9 cellular contexts compared by ENCODE assay signal in the genomic region with DNA sequence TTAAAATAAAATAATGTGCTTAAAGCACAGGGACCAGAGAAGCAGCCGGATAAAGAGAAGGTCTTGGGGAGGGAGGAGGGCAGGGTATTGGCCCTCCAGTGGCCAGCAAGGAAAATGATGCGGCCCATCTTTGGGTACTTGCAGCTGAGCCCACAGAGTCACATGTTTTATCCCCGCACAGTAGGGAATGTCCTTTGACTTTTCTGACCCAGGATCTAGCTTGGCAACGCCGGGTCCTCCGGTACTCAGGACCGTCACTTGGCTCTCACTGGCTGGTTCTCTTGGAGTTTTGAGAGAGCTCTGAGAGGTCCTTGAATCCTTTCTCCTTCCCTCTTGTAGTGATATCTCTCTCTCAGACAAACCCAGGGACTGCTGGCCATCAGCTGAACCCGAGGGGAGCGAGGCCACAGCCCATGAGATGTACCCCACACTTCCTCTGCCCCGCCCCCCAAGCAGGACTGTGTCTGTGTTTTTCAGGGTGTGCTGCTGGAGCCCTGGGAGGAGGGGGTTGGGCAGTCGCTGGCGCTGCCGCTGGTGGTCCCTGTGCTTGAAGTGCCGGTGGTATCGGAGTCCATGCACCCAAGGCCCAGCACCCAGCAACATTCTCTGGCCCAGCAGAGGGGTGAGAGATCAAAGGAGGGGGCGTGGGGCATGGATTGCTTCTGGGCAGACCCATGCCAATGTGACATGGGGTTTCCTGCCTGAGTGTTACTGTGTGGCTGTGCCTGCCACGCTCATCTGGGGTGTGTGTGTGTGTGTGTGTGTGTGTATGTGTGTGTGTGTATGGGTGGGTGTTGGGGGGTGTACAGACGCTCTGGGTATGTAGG. TPM values are rescaled to one million over a fixed set of nuclear protein-coding genes. Genes with fewer than 3 reads are reported as not detected.
DNase-seq lines count a peak whose midpoint lies in the region; ATAC-seq, FAIRE-seq and TF ChIP-seq lines count a peak whose summit lies in the region.
"Had no signal": no experiment of that assay in that cellular context is flagged by ENCODE, and none has a peak within 500 bp of the region (broad histone marks: within the 10 kb centered on the region; RNA-seq: fewer than 3 reads in every experiment).

No MANE protein-coding gene starts in this region.

- CTCF ChIA-PET in GM12878 (lab: Yijun Ruan, JAX): interaction anchor here (0.7 to 1.4 kb wide), 3 partner anchors 11 to 212 kb away, joined by 3 to 5 read pairs (median 3); no protein-coding TSS in a partner anchor

- H3K9ac ChIP-seq in GM23248: no peak overlapping the region
- H3K9ac ChIP-seq in GM12878 (ENCODE audit: control insufficient read depth, insufficient read depth, low read length): no peak overlapping the region
- H3K9ac ChIP-seq in skeletal muscle tissue (ENCODE audit: low read depth in 1 of 3, low read length in 3 of 3): peak overlapping the region in 1 of 3 donors; percentile 57

- SMC1A ChIA-PET in GM12878 (lab: Charles Lee; ENCODE audit: uncharacterized antibody, unreplicated experiment): interaction anchor here (1.0 kb wide), 1 partner anchor 33 kb away, joined by 3 read pairs; no protein-coding TSS in a partner anchor

- BruUV-seq in GM12878 (replicated peaks; lab: Mats Ljungman, UMichigan): no TSS peak

- TF ChIP-seq CTCF in GM12878 (IDR thresholded peaks at IDR 0.05 in 2 of 3, conservative IDR thresholded peaks at IDR 0.05 in 1 of 3; ENCODE audit: control insufficient read depth in 2 of 3, extremely low read depth in 1 of 3, insufficient read depth in 1 of 3, low read depth in 3 of 3, low read length in 3 of 3): 0 out of 6 replicates have a peak, but pooled peaks of 1 of the 3 experiments have one; percentile 12

- H3K79me2 ChIP-seq in GM23248 (ENCODE audit: insufficient read depth): no peaks in the 10 kb centered on the region
- H3K79me2 ChIP-seq in GM12878 (ENCODE audit: control insufficient read depth, insufficient read depth, low read length): no peaks in the 10 kb centered on the region

- peak overlapping the region; percentile 54; the same call in 1 of the 2 replicates for H3K4me3 ChIP-seq in GM23248
- H3K4me3 ChIP-seq in GM12878: no peak overlapping the region
- peak overlapping the region; percentile 40; the same call in 1 of the 2 replicates for H3K4me3 ChIP-seq in iPS DF 6.9 (ENCODE audit: low read length)
- H3K4me3 ChIP-seq in skeletal muscle tissue (ENCODE audit: low read length in 3 of 3): peak overlapping the region in 2 of 3 donors; percentile 49 to 57

- H3K27me3 ChIP-seq in GM23248 (replicated peaks; ENCODE audit: insufficient read depth): no peaks in the 10 kb centered on the region; the same call in 1 of the 2 replicates
- no peaks in the 10 kb centered on the region for H3K27me3 ChIP-seq in GM12878 (replicated peaks in 1 of 2; ENCODE audit: control insufficient read depth in 2 of 2, insufficient read depth in 2 of 2, low read length in 1 of 2)
- H3K27me3 ChIP-seq in iPS DF 6.9 (ENCODE audit: control insufficient read depth, insufficient read depth, low read length): no peaks in the 10 kb centered on the region
- peaks cover 0 to 4% (median 4%) of the 10 kb centered on the region in 3 donors for H3K27me3 ChIP-seq in skeletal muscle tissue (ENCODE audit: control insufficient read depth in 3 of 3, insufficient read depth in 3 of 3, low read length in 3 of 3)

- 52 to 60% methylated on average over 17 to 18 of the region's 18 CpGs for WGBS in GM23248 (ENCODE audit: low coverage in 1 of 2, low lambda C conversion rate in 2 of 2, missing lambda C conversion rate in 2 of 2), 2 experiments
- WGBS in GM12878 (ENCODE audit: insufficient coverage, insufficient replicate concordance, low lambda C conversion rate, missing lambda C conversion rate): 29% methylated on average over 18 of the region's 18 CpGs
- no CpG with 5 or more reads among the region's 18 CpGs for WGBS in iPS DF 6.9 (ENCODE audit: insufficient coverage, insufficient read length)

- DNase-seq in GM23248 (peak; percentile 16), GM12878 (ENCODE audit: low read depth, low spot score) (no peak), iPS DF 6.9 (ENCODE audit: low read depth, low spot score) (no peak), NCI-H510A (lab: John Stamatoyannopoulos, UW) (no peak), DMS153 treated with DMSO at 0.1 percent for 48 hours (lab: John Stamatoyannopoulos, UW; ENCODE audit: unreplicated experiment) (no peak)

- H3K9me2 ChIP-seq in GM23248 (ENCODE audit: insufficient read depth): no peaks in the 10 kb centered on the region

- 0 out of 2 replicates have a peak, but pooled peaks cover 7% of the 10 kb centered on the region for H3F3A ChIP-seq in GM23248 (ENCODE audit: insufficient read depth)

- no peak for TF ChIP-seq RAD21 in GM12878 (IDR thresholded peaks at IDR 0.05; ENCODE audit: insufficient read depth, low read depth, low read length)

- H4K20me1 ChIP-seq in GM23248 (ENCODE audit: insufficient read depth) (no peaks in the 10 kb centered on the region), GM12878 (ENCODE audit: control insufficient read depth, insufficient read depth) (no peaks in the 10 kb centered on the region)

- peak overlapping the region; percentile 80; the same call in 1 of the 2 replicates for H2AFZ ChIP-seq in GM23248
- H2AFZ ChIP-seq in GM12878 (ENCODE audit: control insufficient read depth, low read depth, low read length): peak overlapping the region; percentile 45

- POLR2A ChIA-PET in GM12878 (lab: Charles Lee): interaction anchor here (0.6 to 1.4 kb wide), 3 partner anchors 10 to 1143 kb away, joined by 4 to 5 read pairs (median 4); no protein-coding TSS in a partner anchor

- peak overlapping the region; percentile 72 for H3K4me2 ChIP-seq in GM23248 (ENCODE audit: unreplicated experiment)
- H3K4me2 ChIP-seq in GM12878 (ENCODE audit: control insufficient read depth, insufficient read depth): peak overlapping the region; percentile 26; the same call in 1 of the 2 replicates

- peak; percentile 51; the same call in 2 of the 3 replicates for ATAC-seq in GM12878
- ATAC-seq in HG03108 (IDR thresholded peaks at IDR 0.05; ENCODE audit: unreplicated experiment): no peak
- no peak for ATAC-seq in HG03039 (IDR thresholded peaks at IDR 0.05; ENCODE audit: unreplicated experiment)

- in situ Hi-C loops in GM23248 (cut with MboI): no loop called here
- in situ Hi-C loops in GM12878 (cut with MboI): no loop called here

- peaks cover 21% of the 10 kb centered on the region for H3K4me1 ChIP-seq in GM23248 (ENCODE audit: insufficient read depth)
- H3K4me1 ChIP-seq in GM12878 (ENCODE audit: control insufficient read depth, insufficient read depth, low read length): peaks cover 8% of the 10 kb centered on the region
- peaks cover 5% of the 10 kb centered on the region; the same call in 1 of the 2 replicates for H3K4me1 ChIP-seq in iPS DF 6.9 (ENCODE audit: control insufficient read depth, insufficient read depth, low read length)
- peaks cover 4 to 10% (median 9%) of the 10 kb centered on the region in 3 donors for H3K4me1 ChIP-seq in skeletal muscle tissue (ENCODE audit: control insufficient read depth in 3 of 3, insufficient read depth in 3 of 3, low read length in 3 of 3)

- H3K36me3 ChIP-seq in GM23248 (ENCODE audit: low read depth) (no peaks in the 10 kb centered on the region), GM12878 (ENCODE audit: control insufficient read depth in 2 of 2, insufficient read depth in 2 of 2, low read length in 1 of 2) (no peaks in the 10 kb centered on the region), iPS DF 6.9 (ENCODE audit: control insufficient read depth, insufficient read depth, low read length) (no peaks in the 10 kb centered on the region), skeletal muscle tissue (ENCODE audit: control insufficient read depth in 3 of 3, insufficient read depth in 3 of 3, low read length in 3 of 3) (no peaks in the 10 kb centered on the region)

- H3K9me3 ChIP-seq in GM23248 (ENCODE audit: low read depth) (no peaks in the 10 kb centered on the region), GM12878 (replicated peaks; ENCODE audit: control insufficient read depth, insufficient read depth, low read length) (no peaks in the 10 kb centered on the region), iPS DF 6.9 (ENCODE audit: control insufficient read depth, insufficient read depth, low read length) (no peaks in the 10 kb centered on the region), skeletal muscle tissue (ENCODE audit: control insufficient read depth in 3 of 3, low read length in 3 of 3) (no peaks in the 10 kb centered on the region)

- TF ChIP-seq POLR2A in GM12878 (IDR thresholded peaks at IDR 0.05; ENCODE audit: low read depth, low read length): no peak

- H3K27ac ChIP-seq in GM23248: no peak overlapping the region
- H3K27ac ChIP-seq in GM12878 (ENCODE audit: control insufficient read depth, insufficient read depth): no peak overlapping the region
- no peak overlapping the region for H3K27ac ChIP-seq in iPS DF 6.9 (ENCODE audit: low read length)
- H3K27ac ChIP-seq in skeletal muscle tissue (ENCODE audit: low read depth, low read length): no peak overlapping the region

- intact Hi-C loops in GM12878 (cut with micrococcal nuclease; ENCODE audit: unreplicated experiment): no loop called here

- no peak for TF ChIP-seq EP300 in GM12878 (IDR thresholded peaks at IDR 0.05; ENCODE audit: borderline replicate concordance in 1 of 2, control insufficient read depth in 1 of 2, low read depth in 2 of 2, low read length in 2 of 2)

- FAIRE-seq in GM12878 (lab: Jason Lieb, UNC): no peak
- FAIRE-seq: endometrium had no signal

- RAD21 ChIA-PET in GM12878 (lab: Charles Lee; ENCODE audit: unreplicated experiment): no interaction called here

RNA-seq across cellular contexts. Expression of a gene that starts 35.5 kb away (rescaled TPM):
- 380 and 564 TPM in 2 replicates for total RNA-seq in GM23248 (2014; rRNA removed; shearing (Covaris generic))
- 225 and 233 TPM in 2 replicates for polyA plus RNA-seq in GM23248 (2016; fragmentation: Nextera tagmentation; extraction: Ambion mirVana)
- total RNA-seq in GM12878 (2013; cell fraction: nucleolus; rRNA removed): 198 and 218 TPM in 2 replicates
- total RNA-seq in GM12878 (2014; rRNA removed): 412 and 440 TPM in 2 replicates
- 386 and 395 TPM in 2 replicates for total RNA-seq in GM12878 (2014; rRNA removed; fragmentation: Illumina TruSeq; extraction: Trizol)
- 307 and 347 TPM in 2 replicates for total RNA-seq in GM12878 (2021)
- polyA plus RNA-seq in GM12878 (2011; ENCODE audit: low read depth): 185 TPM
- 253 and 311 TPM in 2 replicates for polyA plus RNA-seq in GM12878 (2011; rRNA removed)
- 199 and 201 TPM in 2 replicates for polyA plus RNA-seq in GM12878 (2011; cell fraction: cytosol; rRNA removed)
- 151 and 212 TPM in 2 replicates for polyA plus RNA-seq in GM12878 (2011; cell fraction: nucleus; rRNA removed)
- 147 and 164 TPM in 2 replicates for polyA plus RNA-seq in GM12878 (2012)
- polyA plus RNA-seq in GM12878 (2014; fragmentation: Illumina TruSeq; extraction: Trizol): 357 and 449 TPM in 2 replicates
- 100 to 1,000 TPM; 145 to 294 TPM for polyA plus RNA-seq in GM12878 (2014; fragmentation: Nextera tagmentation; extraction: Ambion mirVana)
- 329 and 337 TPM in 2 replicates for polyA plus RNA-seq in GM12878 (2014; rRNA removed)
- polyA plus RNA-seq in GM12878 (2016; fragmentation: Nextera tagmentation; extraction: Ambion mirVana): 100 to 1,000 TPM; 440 to 455 TPM
- polyA minus RNA-seq in GM12878 (2011; rRNA and poly(A)+ RNA removed): 326 and 330 TPM in 2 replicates
- polyA minus RNA-seq in GM12878 (2011; cell fraction: cytosol; rRNA and poly(A)+ RNA removed): 143 and 157 TPM in 2 replicates
- polyA minus RNA-seq in GM12878 (2011; cell fraction: nucleus; rRNA and poly(A)+ RNA removed): 87.9 and 144 TPM in 2 replicates
- total RNA-seq in skeletal muscle tissue: 145 TPM
